In the genomic region with DNA sequence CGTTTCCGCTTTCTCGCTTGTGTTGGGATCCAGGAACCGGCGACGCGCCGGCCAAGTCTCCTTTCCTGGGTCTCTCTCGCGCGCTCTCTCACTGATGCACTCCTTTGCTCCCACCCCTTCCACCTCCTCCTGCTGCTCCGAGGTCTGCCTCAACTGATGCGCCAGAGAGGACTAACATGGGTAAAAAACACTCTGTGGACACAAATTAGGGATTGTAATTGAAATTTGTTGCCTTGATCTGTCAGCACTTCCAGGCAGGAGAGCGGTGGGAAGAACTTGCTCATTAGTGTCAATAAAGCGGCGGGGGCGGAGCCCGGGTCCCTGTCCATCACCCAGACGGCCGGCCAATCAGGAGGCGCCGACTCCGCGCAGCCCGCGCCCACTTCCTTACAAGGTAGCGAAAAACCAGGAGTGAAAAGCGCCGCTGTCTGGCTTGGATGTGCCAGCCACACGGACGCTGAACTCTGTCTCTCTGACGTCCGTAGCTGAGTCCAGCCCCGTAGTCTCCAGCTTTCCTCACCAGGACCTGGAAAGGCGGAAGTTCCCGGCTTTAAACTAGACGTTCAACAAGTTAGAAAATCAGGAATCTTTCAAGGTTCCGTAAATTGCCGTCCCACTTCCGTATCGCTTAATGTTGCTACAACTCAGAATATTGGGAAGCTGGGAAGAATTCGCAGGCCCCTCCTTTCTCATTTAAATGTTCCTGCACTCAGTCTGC, we compare ENCODE assay signal across 9 cellular contexts. TPM values are rescaled to one million over a fixed set of nuclear protein-coding genes. Genes with fewer than 3 reads are reported as not detected.
DNase-seq lines count a peak whose midpoint lies in the region; ATAC-seq and TF ChIP-seq lines count a peak whose summit lies in the region.
"Had no signal": no experiment of that assay in that cellular context is flagged by ENCODE, and none has a peak within 500 bp of the region (broad histone marks: within the 10 kb centered on the region; RNA-seq: fewer than 3 reads in every experiment).

Gene TBX18 (minus strand): TSS at position 267 of the 718 bp plus-strand sequence. CDS start 417 bp downstream, outside the sequence.

- no peak for ATAC-seq in HG03108 (IDR thresholded peaks at IDR 0.05; ENCODE audit: unreplicated experiment)

- H3K4me1 Mint-ChIP-seq in CD8-positive, alpha-beta memory T cell, result peaks cover 3 to 5% (median 4%) of the 10 kb centered on the region in 3 donors
- peaks cover 7% of the 10 kb centered on the region for H3K4me1 Mint-ChIP-seq in activated naive CD8-positive, alpha-beta T cell (ENCODE audit: low read depth)
- peaks cover 28% of the 10 kb centered on the region for H3K4me1 Mint-ChIP-seq in osteocyte (ENCODE audit: unreplicated experiment)

- no peak for TF ChIP-seq EP300 in Ishikawa (IDR thresholded peaks at IDR 0.05; ENCODE audit: borderline replicate concordance)

- POLR2A ChIA-PET in CD8-positive, alpha-beta memory T cell (lab: Charles Lee), result no interaction called here

- H3K4me3 ChIP-seq in CD8-positive, alpha-beta memory T cell (ENCODE audit: low read length), result no peak within 1 kb of the TSS
- H3K4me3 ChIP-seq: HAP-1 had no signal

- no peaks in the 10 kb centered on the region for H3K4me1 ChIP-seq in CD8-positive, alpha-beta memory T cell (ENCODE audit: insufficient read depth, low read length)
- H3K4me1 ChIP-seq: HAP-1 had no signal

- H3K27me3 Mint-ChIP-seq in CD8-positive, alpha-beta memory T cell, result peaks cover 40 to 67% of the 10 kb centered on the region in 2 donors
- H3K27me3 Mint-ChIP-seq in activated naive CD8-positive, alpha-beta T cell, result peaks cover 42% of the 10 kb centered on the region
- peaks cover 60% of the 10 kb centered on the region for H3K27me3 Mint-ChIP-seq in osteocyte (ENCODE audit: unreplicated experiment)

- TF ChIP-seq CTCF in osteocyte (IDR thresholded peaks at IDR 0.05), result peak; percentile 28

- H3K36me3 ChIP-seq in CD8-positive, alpha-beta memory T cell (ENCODE audit: insufficient read depth, low read length), result no peaks in the 10 kb centered on the region
- H3K36me3 ChIP-seq: HAP-1 had no signal

- H3K9me3 Mint-ChIP-seq in CD8-positive, alpha-beta memory T cell, result peaks cover 0 to 15% (median 6%) of the 10 kb centered on the region in 5 donors
- H3K9me3 Mint-ChIP-seq in activated naive CD8-positive, alpha-beta T cell (ENCODE audit: low read depth), result no peaks in the 10 kb centered on the region
- peaks cover 4% of the 10 kb centered on the region for H3K9me3 Mint-ChIP-seq in osteocyte (ENCODE audit: unreplicated experiment)

- peak within 1 kb of the TSS; percentile 69 for H3K27ac ChIP-seq in CD8-positive, alpha-beta memory T cell (ENCODE audit: low read depth, low read length)

- intact Hi-C loops in cardiac septum (cut with DNase I), result no loop called here

- H3K36me3 Mint-ChIP-seq in CD8-positive, alpha-beta memory T cell, result peaks cover 0 to 2% (median 0%) of the 10 kb centered on the region in 3 donors
- H3K36me3 Mint-ChIP-seq in activated naive CD8-positive, alpha-beta T cell, result peaks cover 5% of the 10 kb centered on the region
- peaks cover 2% of the 10 kb centered on the region for H3K36me3 Mint-ChIP-seq in osteocyte (ENCODE audit: unreplicated experiment)

- H3K9me3 ChIP-seq in CD8-positive, alpha-beta memory T cell (ENCODE audit: low read length), result no peaks in the 10 kb centered on the region
- H3K9me3 ChIP-seq: HAP-1 had no signal

- H3K27me3 ChIP-seq in CD8-positive, alpha-beta memory T cell (ENCODE audit: insufficient read depth, low read length, poor library complexity, severe bottlenecking), result peaks cover 12% of the 10 kb centered on the region

- H3K4me3 Mint-ChIP-seq in CD8-positive, alpha-beta memory T cell, result peak within 1 kb of the TSS in 3 of 7 donors; percentile 35 to 82 (median 59)
- peak within 1 kb of the TSS; percentile 65 for H3K4me3 Mint-ChIP-seq in activated naive CD8-positive, alpha-beta T cell
- peak within 1 kb of the TSS; percentile 86 for H3K4me3 Mint-ChIP-seq in osteocyte (ENCODE audit: unreplicated experiment)

- CTCF ChIA-PET in CD8-positive, alpha-beta memory T cell (lab: Charles Lee), result no interaction called here

- DNase-seq in CD8-positive, alpha-beta memory T cell, result no peak
- DNase-seq in cardiac septum (ENCODE audit: low spot score) (peak; percentile 90), osteocyte (ENCODE audit: extremely low spot score, unreplicated experiment) (peak; percentile 96), COLO668 (lab: John Stamatoyannopoulos, UW; ENCODE audit: unreplicated experiment) (no peak)
- no peak for DNase-seq in NK-92 treated with Interleukin-12 subunit alpha and Interleukin-12 subunit beta, amount 100 ng/mL, for 24 hours (lab: John Stamatoyannopoulos, UW)

- no peak for TF ChIP-seq RAD21 in Ishikawa (IDR thresholded peaks at IDR 0.05; ENCODE audit: low read depth)

- peak within 1 kb of the TSS in 1 of 8 donors; percentile 15 for H3K27ac Mint-ChIP-seq in CD8-positive, alpha-beta memory T cell
- H3K27ac Mint-ChIP-seq in activated naive CD8-positive, alpha-beta T cell, result peak within 1 kb of the TSS; percentile 4
- H3K27ac Mint-ChIP-seq in osteocyte (ENCODE audit: unreplicated experiment), result peak within 1 kb of the TSS; percentile 92

TF ChIP-seq in Ishikawa, 13 proteins besides CTCF, POLR2A, EP300 and RAD21:
- TF ChIP-seq MAX (IDR thresholded peaks at IDR 0.05), result peak; percentile 53; the same call in 1 of the 2 replicates
- TF ChIP-seq YY1 (IDR thresholded peaks at IDR 0.05; ENCODE audit: low read depth), result no peak
- no peak for TF ChIP-seq CREB1 (IDR thresholded peaks at IDR 0.05; ENCODE audit: low read depth)
- TF ChIP-seq CEBPB (IDR thresholded peaks at IDR 0.05), result no peak
- TF ChIP-seq TEAD4 (IDR thresholded peaks at IDR 0.05), result no peak
- TF ChIP-seq, protein P1, sequence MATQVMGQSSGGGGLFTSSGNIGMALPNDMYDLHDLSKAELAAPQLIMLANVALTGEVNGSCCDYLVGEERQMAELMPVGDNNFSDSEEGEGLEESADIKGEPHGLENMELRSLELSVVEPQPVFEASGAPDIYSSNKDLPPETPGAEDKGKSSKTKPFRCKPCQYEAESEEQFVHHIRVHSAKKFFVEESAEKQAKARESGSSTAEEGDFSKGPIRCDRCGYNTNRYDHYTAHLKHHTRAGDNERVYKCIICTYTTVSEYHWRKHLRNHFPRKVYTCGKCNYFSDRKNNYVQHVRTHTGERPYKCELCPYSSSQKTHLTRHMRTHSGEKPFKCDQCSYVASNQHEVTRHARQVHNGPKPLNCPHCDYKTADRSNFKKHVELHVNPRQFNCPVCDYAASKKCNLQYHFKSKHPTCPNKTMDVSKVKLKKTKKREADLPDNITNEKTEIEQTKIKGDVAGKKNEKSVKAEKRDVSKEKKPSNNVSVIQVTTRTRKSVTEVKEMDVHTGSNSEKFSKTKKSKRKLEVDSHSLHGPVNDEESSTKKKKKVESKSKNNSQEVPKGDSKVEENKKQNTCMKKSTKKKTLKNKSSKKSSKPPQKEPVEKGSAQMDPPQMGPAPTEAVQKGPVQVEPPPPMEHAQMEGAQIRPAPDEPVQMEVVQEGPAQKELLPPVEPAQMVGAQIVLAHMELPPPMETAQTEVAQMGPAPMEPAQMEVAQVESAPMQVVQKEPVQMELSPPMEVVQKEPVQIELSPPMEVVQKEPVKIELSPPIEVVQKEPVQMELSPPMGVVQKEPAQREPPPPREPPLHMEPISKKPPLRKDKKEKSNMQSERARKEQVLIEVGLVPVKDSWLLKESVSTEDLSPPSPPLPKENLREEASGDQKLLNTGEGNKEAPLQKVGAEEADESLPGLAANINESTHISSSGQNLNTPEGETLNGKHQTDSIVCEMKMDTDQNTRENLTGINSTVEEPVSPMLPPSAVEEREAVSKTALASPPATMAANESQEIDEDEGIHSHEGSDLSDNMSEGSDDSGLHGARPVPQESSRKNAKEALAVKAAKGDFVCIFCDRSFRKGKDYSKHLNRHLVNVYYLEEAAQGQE (IDR thresholded peaks at IDR 0.05; ENCODE audit: low read depth), result no peak
- no peak for TF ChIP-seq USF1 (IDR thresholded peaks at IDR 0.05)
- no peak for TF ChIP-seq NFIC (IDR thresholded peaks at IDR 0.05)
- TF ChIP-seq EGR1 (IDR thresholded peaks at IDR 0.05), result 0 out of 2 replicates have a peak, but pooled peaks have one; percentile 18
- TF ChIP-seq ZBTB7A (IDR thresholded peaks at IDR 0.05; ENCODE audit: low read depth), result no peak
- no peak for TF ChIP-seq FOXM1 (IDR thresholded peaks at IDR 0.05; ENCODE audit: borderline replicate concordance, low read depth)
- TF ChIP-seq TAF1 (IDR thresholded peaks at IDR 0.05; ENCODE audit: low read depth), result no peak; the same call in 1 of the 2 replicates
- no peak for TF ChIP-seq TCF12 (IDR thresholded peaks at IDR 0.05; ENCODE audit: low read depth)
TF ChIP-seq in Ishikawa: peak in this region for 2.

RNA-seq across cellular contexts. Expression of gene TBX18, which starts in this region (rescaled TPM):
- total RNA-seq in CD8-positive, alpha-beta memory T cell, result not detected
- not detected for polyA plus RNA-seq in CD8-positive, alpha-beta memory T cell
- 4.6 TPM for total RNA-seq in cardiac septum
- 5.4 and 8.0 TPM in 2 replicates for total RNA-seq in osteocyte

Comparison
In these comparisons a context has a peak if more than half of its experiments do, and no peak if none do; other contexts are left out.
1. DNase-seq: peak in cardiac septum (single experiment) and osteocyte (single experiment); none in CD8-positive, alpha-beta memory T cell (0 of 5), COLO668 (single experiment) and NK-92 treated with Interleukin-12 subunit alpha and Interleukin-12 subunit beta, amount 100 ng/mL, for 24 hours (single experiment).